Comparison of ENCODE assay signal across 8 cellular contexts in genomic region chr16:10386517-10387377, GRCh38. TPM values are rescaled to one million over a fixed set of nuclear protein-coding genes. Genes with fewer than 3 reads are reported as not detected.
A peak's percentile ranks its signal among the peaks of the same experiment; 100 is the strongest.
DNase-seq lines count a peak whose midpoint lies in the region; ATAC-seq and TF ChIP-seq lines count a peak whose summit lies in the region.

No MANE protein-coding gene starts in this region.

- TF ChIP-seq POLR2A in thyroid gland (IDR thresholded peaks at IDR 0.05): no peak

- peaks cover 8% of the 10 kb centered on the region for H3K4me1 ChIP-seq in adipocyte (ENCODE audit: control insufficient read depth, insufficient read depth, low read length)
- peaks cover 5 to 8% of the 10 kb centered on the region in 2 donors for H3K4me1 ChIP-seq in thyroid gland

- H3K9me3 Mint-ChIP-seq in activated T-cell treated with anti-CD3 and anti-CD28 coated beads, Interleukin-2, amount 50 U/mL, for 24 hours: peaks cover 4% of the 10 kb centered on the region

- no peaks in the 10 kb centered on the region for H3K9me3 ChIP-seq in adipocyte (ENCODE audit: control insufficient read depth, low read length)
- H3K9me3 ChIP-seq in thyroid gland: no peaks in the 10 kb centered on the region

- H3K4me3 ChIP-seq in adipocyte (ENCODE audit: low read length): peak overlapping the region; percentile 86
- H3K4me3 ChIP-seq in thyroid gland (replicated peaks in 1 of 3): peak overlapping the region; percentile 42 to 67 (median 47)

- peak overlapping the region in 2 of 3 donors; percentile 69 to 75 for H3K27ac ChIP-seq in thyroid gland

- peak overlapping the region; percentile 95 for H3K4me3 Mint-ChIP-seq in activated T-cell treated with anti-CD3 and anti-CD28 coated beads, Interleukin-2, amount 50 U/mL, for 24 hours

- H3K27me3 ChIP-seq in adipocyte (replicated peaks; ENCODE audit: control insufficient read depth, insufficient read depth, low read length): no peaks in the 10 kb centered on the region
- no peaks in the 10 kb centered on the region for H3K27me3 ChIP-seq in thyroid gland

- no peaks in the 10 kb centered on the region for H3K27me3 Mint-ChIP-seq in activated T-cell treated with anti-CD3 and anti-CD28 coated beads, Interleukin-2, amount 50 U/mL, for 24 hours

- TF ChIP-seq CTCF in thyroid gland (IDR thresholded peaks at IDR 0.05): no peak
- TF ChIP-seq CTCF in GM10266 (IDR thresholded peaks at IDR 0.05; ENCODE audit: control insufficient read depth, insufficient read depth, low read depth, missing control alignments): no peak

- H3K36me3 ChIP-seq in adipocyte (ENCODE audit: control insufficient read depth, insufficient read depth, low read length, severe bottlenecking) (no peaks in the 10 kb centered on the region), thyroid gland (no peaks in the 10 kb centered on the region)

- H3K4me1 Mint-ChIP-seq in activated T-cell treated with anti-CD3 and anti-CD28 coated beads, Interleukin-2, amount 50 U/mL, for 24 hours (ENCODE audit: low read depth): peaks cover 46% of the 10 kb centered on the region

- peak overlapping the region; percentile 83 for H3K9ac ChIP-seq in adipocyte (ENCODE audit: low read length)

- no peak for DNase-seq in activated T-cell treated with anti-CD3 and anti-CD28 coated beads, Interleukin-2, amount 50 U/mL, for 24 hours
- no peak for DNase-seq in activated T-cell treated with anti-CD3 and anti-CD28 coated beads, Interleukin-2, amount 50 U/mL, for 48 hours
- DNase-seq in adipocyte (ENCODE audit: low read depth): peak; percentile 24
- DNase-seq in left colon: no peak
- DNase-seq in thyroid gland: no peak
- DNase-seq in GM10266 (ENCODE audit: extremely low spot score): no peak
- no peak for DNase-seq in NCI-H1694 treated with DMSO at 0.1 percent for 48 hours (lab: John Stamatoyannopoulos, UW)

- H3K36me3 Mint-ChIP-seq in activated T-cell treated with anti-CD3 and anti-CD28 coated beads, Interleukin-2, amount 50 U/mL, for 24 hours (ENCODE audit: low read depth): peaks cover 55% of the 10 kb centered on the region

- 25 to 29% methylated on average over 18 of the region's 18 CpGs for WGBS in thyroid gland, 2 donors

- H3K27ac Mint-ChIP-seq in activated T-cell treated with anti-CD3 and anti-CD28 coated beads, Interleukin-2, amount 50 U/mL, for 24 hours: peak overlapping the region; percentile 96

- intact Hi-C loops in left colon (cut with DNase I, micrococcal nuclease) (no loop called here), thyroid gland (cut with DNase I) (no loop called here)

- ATAC-seq in left colon (peak; percentile 39), GM18861 (IDR thresholded peaks at IDR 0.05; ENCODE audit: unreplicated experiment) (no peak)

RNA-seq across cellular contexts. Expression of gene ATF7IP2, which starts 0.9 kb away (rescaled TPM):
- total RNA-seq in left colon: 1 to 10 TPM; 8.2 to 8.6 TPM
- total RNA-seq in thyroid gland: 10 to 100 TPM; 15.5 to 32.8 (median 28.3) TPM
